Comparison of ENCODE assay signal across 32 cellular contexts in genomic region chr6:81575446-81575845, GRCh38.
A peak's percentile ranks its signal among the peaks of the same experiment; 100 is the strongest.
DNase-seq lines count a peak whose midpoint lies in the region; ATAC-seq and TF ChIP-seq lines count a peak whose summit lies in the region.
"Had no signal": no experiment of that assay in that cellular context is flagged by ENCODE, and none has a peak within 500 bp of the region (broad histone marks: within the 10 kb centered on the region; RNA-seq: fewer than 3 reads in every experiment).

No MANE protein-coding gene starts in this region.

- TF ChIP-seq CTCF in BJ (IDR thresholded peaks at IDR 0.05; ENCODE audit: insufficient read depth, low read depth, low read length) (no peak), fibroblast of villous mesenchyme (IDR thresholded peaks at IDR 0.05; ENCODE audit: insufficient read depth, low read depth, low read length) (no peak), sigmoid colon (IDR thresholded peaks at IDR 0.05) (no peak)

- H3K79me2 ChIP-seq in mesendoderm (ENCODE audit: control insufficient read depth, insufficient read depth, low read length): no peaks in the 10 kb centered on the region

- no peak for ATAC-seq in GM18520 (IDR thresholded peaks at IDR 0.05; ENCODE audit: unreplicated experiment)
- ATAC-seq: gastrocnemius medialis, GM12878, PC-3 had no signal

- intact Hi-C loops in sigmoid colon (cut with DNase I): no loop called here

- H2BK5ac ChIP-seq in mesendoderm (ENCODE audit: low read length): no peak overlapping the region

- peak; percentile 46 for DNase-seq in BJ (ENCODE audit: low read depth)
- peak; percentile 36 for DNase-seq in LHCN-M2 (ENCODE audit: low read depth)
- peak; percentile 96 for DNase-seq in fibroblast of villous mesenchyme (ENCODE audit: low read depth)
- no peak for DNase-seq in sigmoid colon
- no peak for DNase-seq in mesendoderm
- no peak for DNase-seq in mesenteric fat pad (ENCODE audit: low spot score)
- no peak for DNase-seq in cerebellum (ENCODE audit: low spot score)
- DNase-seq: activated gamma-delta T cell; activated naive CD8-positive, alpha-beta T cell treated with anti-CD3 and anti-CD28 coated beads for 36 hours; activated T-cell treated with anti-CD3 and anti-CD28 coated beads, Interleukin-2, amount 50 U/mL, for 24 hours; Calu3; central memory CD4-positive, alpha-beta T cell; endodermal cell; gastrocnemius medialis; KG1; MM.1S; NCI-H1105 treated with DMSO at 0.1 percent for 48 hours; NCI-H2029; NCI-H526 treated with DMSO at 0.1 percent for 48 hours; PC-3; posterior cingulate gyrus; right cardiac atrium; SHP77; stimulated activated CD4-positive, alpha-beta T cell treated with anti-CD3 and anti-CD28 coated beads, Interleukin-12 subunit alpha, Interleukin-12 subunit beta, amount 100 ng/mL, for 4 hours; stimulated activated CD4-positive, alpha-beta T cell treated with anti-CD3 and anti-CD28 coated beads, Interleukin-4, amount 100 ng/mL, for 1 hour; T-helper 2 cell; tibial artery had no signal

- no peaks in the 10 kb centered on the region for H3K79me1 ChIP-seq in mesendoderm (ENCODE audit: low read length)

- H3K36me3 ChIP-seq in BJ (ENCODE audit: control insufficient read depth, insufficient read depth, low read length): no peaks in the 10 kb centered on the region
- H3K36me3 ChIP-seq in sigmoid colon: no peaks in the 10 kb centered on the region
- H3K36me3 ChIP-seq in mesendoderm (ENCODE audit: control insufficient read depth, insufficient read depth, low read length): no peaks in the 10 kb centered on the region
- H3K36me3 ChIP-seq: esophagus muscularis mucosa, gastrocnemius medialis, neural progenitor cell, tibial artery had no signal

- no peaks in the 10 kb centered on the region for H3K9me3 ChIP-seq in sigmoid colon
- H3K9me3 ChIP-seq: esophagus muscularis mucosa, gastrocnemius medialis, tibial artery had no signal

- TF ChIP-seq POLR2A in sigmoid colon (IDR thresholded peaks at IDR 0.05): no peak

- no peak overlapping the region for H3K4me3 ChIP-seq in BJ (ENCODE audit: low read depth, low read length)
- H3K4me3 ChIP-seq in fibroblast of villous mesenchyme (ENCODE audit: low read depth, low read length): no peak overlapping the region
- no peak overlapping the region for H3K4me3 ChIP-seq in sigmoid colon
- no peak overlapping the region for H3K4me3 ChIP-seq in mesendoderm (ENCODE audit: low read length)
- H3K4me3 ChIP-seq: esophagus muscularis mucosa, gastrocnemius medialis, GM12878, neural progenitor cell, tibial artery had no signal

- TF ChIP-seq EP300 in sigmoid colon (IDR thresholded peaks at IDR 0.05): no peak

- no peak overlapping the region for H3K9ac ChIP-seq in mesendoderm (ENCODE audit: low read length)
- H3K9ac ChIP-seq: neural progenitor cell had no signal

- H3K27ac ChIP-seq in sigmoid colon (peak overlapping the region in 3 of 4 donors; percentile 4 to 50 (median 22)), mesendoderm (ENCODE audit: low read depth, low read length) (no peak overlapping the region)
- H3K27ac ChIP-seq: esophagus muscularis mucosa, gastrocnemius medialis, HL-60, neural progenitor cell, tibial artery had no signal

- H3K56ac ChIP-seq in mesendoderm (ENCODE audit: low read length): no peak overlapping the region

- H2AK5ac ChIP-seq in mesendoderm (ENCODE audit: low read length): no peak overlapping the region

- POLR2A ChIA-PET in BJ (lab: Charles Lee): no interaction called here

- H3K23ac ChIP-seq in mesendoderm (ENCODE audit: low read length): no peak overlapping the region

- H3K27me3 ChIP-seq in BJ (ENCODE audit: control insufficient read depth, insufficient read depth, low read length) (no peaks in the 10 kb centered on the region), sigmoid colon (no peaks in the 10 kb centered on the region), mesendoderm (ENCODE audit: insufficient read depth, low read length, poor library complexity) (no peaks in the 10 kb centered on the region)
- H3K27me3 ChIP-seq: esophagus muscularis mucosa, gastrocnemius medialis, neural progenitor cell, tibial artery had no signal

- H3K4me1 ChIP-seq in sigmoid colon (peaks cover 0 to 52% (median 40%) of the 10 kb centered on the region in 4 donors), mesendoderm (ENCODE audit: control insufficient read depth, low read depth, low read length) (no peaks in the 10 kb centered on the region)
- H3K4me1 ChIP-seq: gastrocnemius medialis, neural progenitor cell had no signal

- H3K18ac ChIP-seq in mesendoderm (ENCODE audit: low read length): no peak overlapping the region

- H2BK15ac ChIP-seq in mesendoderm (replicated peaks; ENCODE audit: low read depth): no peak overlapping the region

- CTCF ChIA-PET in BJ (lab: Yijun Ruan, JAX): interaction anchor here (0.9 kb wide), 1 partner anchor 152 kb away, joined by 4 read pairs; no protein-coding TSS in a partner anchor

- H3K4ac ChIP-seq in mesendoderm (ENCODE audit: low read depth, low read length): no peak overlapping the region

- no peak overlapping the region for H3K4me2 ChIP-seq in mesendoderm (ENCODE audit: low read length)
- H3K4me2 ChIP-seq: neural progenitor cell had no signal

- no peak overlapping the region for H4K8ac ChIP-seq in mesendoderm (ENCODE audit: low read depth, low read length)

- H4K5ac ChIP-seq in mesendoderm (ENCODE audit: low read length): no peak overlapping the region

- no peak overlapping the region for H2BK120ac ChIP-seq in mesendoderm (ENCODE audit: low read depth, low read length)

Comparison
In these comparisons a context has a peak if more than half of its experiments do, and no peak if none do; other contexts are left out.
1. DNase-seq: peak in BJ (single experiment), LHCN-M2 (single experiment) and fibroblast of villous mesenchyme (single experiment); none in sigmoid colon (single experiment), mesendoderm (single experiment), mesenteric fat pad (single experiment) and cerebellum (single experiment).